Comparison of ENCODE assay signal across 1 cellular context in the genomic region with DNA sequence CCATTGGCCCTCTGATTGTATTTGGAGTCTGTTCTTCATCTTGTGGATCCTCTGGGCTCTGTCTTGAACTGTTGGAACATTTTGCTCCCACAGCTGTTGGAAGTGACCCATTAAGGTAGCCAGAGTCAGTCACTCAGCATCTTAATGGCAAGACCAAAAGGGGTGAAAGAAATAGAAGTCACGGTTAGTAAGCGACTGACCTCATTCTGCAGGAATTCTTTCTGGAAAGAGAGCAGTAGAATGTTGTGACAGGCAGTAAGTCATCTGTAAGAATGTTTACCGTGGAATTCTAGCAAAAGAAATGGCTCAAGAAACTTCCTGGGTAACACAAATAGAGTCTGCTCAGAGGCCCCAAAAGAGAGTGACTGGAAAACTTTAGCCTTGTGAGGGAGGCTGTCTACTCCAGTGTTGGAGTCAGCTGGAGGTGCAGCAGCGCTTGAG.
TF ChIP-seq lines count a peak whose summit lies in the region.

No MANE protein-coding gene starts in this region.

TF ChIP-seq in Ishikawa, 13 proteins besides CTCF, POLR2A, EP300 and RAD21 (continued from another document):
- TF ChIP-seq, protein P1, sequence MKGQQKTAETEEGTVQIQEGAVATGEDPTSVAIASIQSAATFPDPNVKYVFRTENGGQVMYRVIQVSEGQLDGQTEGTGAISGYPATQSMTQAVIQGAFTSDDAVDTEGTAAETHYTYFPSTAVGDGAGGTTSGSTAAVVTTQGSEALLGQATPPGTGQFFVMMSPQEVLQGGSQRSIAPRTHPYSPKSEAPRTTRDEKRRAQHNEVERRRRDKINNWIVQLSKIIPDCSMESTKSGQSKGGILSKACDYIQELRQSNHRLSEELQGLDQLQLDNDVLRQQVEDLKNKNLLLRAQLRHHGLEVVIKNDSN (IDR thresholded peaks at IDR 0.05): no peak
- TF ChIP-seq CREB1 (IDR thresholded peaks at IDR 0.05; ENCODE audit: low read depth) (no peak), FOXM1 (IDR thresholded peaks at IDR 0.05; ENCODE audit: borderline replicate concordance, low read depth) (no peak)
- TF ChIP-seq, protein P2, sequence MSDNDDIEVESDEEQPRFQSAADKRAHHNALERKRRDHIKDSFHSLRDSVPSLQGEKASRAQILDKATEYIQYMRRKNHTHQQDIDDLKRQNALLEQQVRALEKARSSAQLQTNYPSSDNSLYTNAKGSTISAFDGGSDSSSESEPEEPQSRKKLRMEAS (IDR thresholded peaks at IDR 0.05): no peak
